33 cellular contexts compared by ENCODE assay signal in genomic region chr1:2989185-2989584, GRCh38. TPM values are rescaled to one million over a fixed set of nuclear protein-coding genes. Genes with fewer than 3 reads are reported as not detected.
"Had no signal": no experiment of that assay in that cellular context is flagged by ENCODE, and none has a peak within 500 bp of the region (broad histone marks: within the 10 kb centered on the region; RNA-seq: fewer than 3 reads in every experiment).

No MANE protein-coding gene starts in this region.

- H3K36me3 ChIP-seq: colonic mucosa, esophagus muscularis mucosa, heart right ventricle, neural progenitor cell, prostate gland, right atrium auricular region, suprapubic skin, transverse colon, upper lobe of right lung, uterus had no signal

- H3K27ac ChIP-seq: colonic mucosa, esophagus muscularis mucosa, heart right ventricle, neural progenitor cell, prostate gland, right atrium auricular region, suprapubic skin, transverse colon, upper lobe of right lung, uterus had no signal

- ATAC-seq: heart right ventricle; naive thymus-derived CD4-positive, alpha-beta T cell; sciatic nerve; stimulated activated naive CD8-positive, alpha-beta T cell treated with anti-CD3 and anti-CD28 coated beads, Interleukin-15, amount 100 ng/mL, for 72 hours; upper lobe of right lung had no signal

- H3K4me2 ChIP-seq: neural progenitor cell, smooth muscle cell had no signal

- H3K9ac ChIP-seq: neural progenitor cell had no signal

- H3K4me3 ChIP-seq: colonic mucosa, esophagus muscularis mucosa, heart right ventricle, lung, neural progenitor cell, prostate gland, right atrium auricular region, smooth muscle cell, suprapubic skin, transverse colon, upper lobe of right lung, uterus had no signal

- FAIRE-seq: endothelial cell of umbilical vein, keratinocyte had no signal

- H3K9me3 ChIP-seq: colonic mucosa, prostate gland, suprapubic skin, upper lobe of right lung, uterus had no signal

- DNase-seq: colonic mucosa; effector memory CD4-positive, alpha-beta T cell; foreskin melanocyte; glutamatergic neuron; heart right ventricle; hippocampal formation; naive thymus-derived CD4-positive, alpha-beta T cell; stimulated activated CD4-positive, alpha-beta T cell treated with anti-CD3 and anti-CD28 coated beads, Interleukin-12 subunit alpha, Interleukin-12 subunit beta, amount 100 ng/mL, for 4 hours; stimulated activated CD4-positive, alpha-beta T cell treated with anti-CD3 and anti-CD28 coated beads, Interleukin-1b, Interleukin-23, amount 100 ng/mL, for 48 hours; stimulated activated CD4-positive, alpha-beta T cell treated with anti-CD3 and anti-CD28 coated beads, Interleukin-4, amount 100 ng/mL, for 1 hour; stimulated activated CD8-positive, alpha-beta memory T cell treated with anti-CD3 and anti-CD28 coated beads, Interleukin-4, amount 100 ng/mL, for 48 hours; stimulated activated naive CD4-positive, alpha-beta T cell; stimulated activated naive CD8-positive, alpha-beta T cell treated with anti-CD3 and anti-CD28 coated beads, Interleukin-15, amount 100 ng/mL, for 72 hours; transverse colon; uterus had no signal

- H3K4me1 ChIP-seq: colonic mucosa, esophagus muscularis mucosa, heart right ventricle, neural progenitor cell, prostate gland, right atrium auricular region, suprapubic skin, transverse colon, upper lobe of right lung, uterus had no signal

- H2AFZ ChIP-seq: neural progenitor cell had no signal

- H3K27me3 ChIP-seq: colonic mucosa, neural progenitor cell, right atrium auricular region, upper lobe of right lung, uterus had no signal

RNA-seq across cellular contexts. Expression of gene ACTRT2, which starts 32.1 kb away (rescaled TPM):
- total RNA-seq: colonic mucosa; endothelial cell of umbilical vein; epithelial cell of proximal tubule; esophagus muscularis mucosa; fibroblast of lung; heart right ventricle; liver; lung; mesothelial cell of epicardium; mucosa of gallbladder; naive thymus-derived CD4-positive, alpha-beta T cell; osteocyte; right atrium auricular region; sciatic nerve; smooth muscle cell; suprapubic skin; transverse colon; upper lobe of right lung; uterus had no signal
- polyA plus RNA-seq: endothelial cell of umbilical vein; fibroblast of lung; heart right ventricle; keratinocyte; liver; lung; naive thymus-derived CD4-positive, alpha-beta T cell; smooth muscle cell; thymus had no signal
